23 cellular contexts compared by ENCODE assay signal in the genomic region with DNA sequence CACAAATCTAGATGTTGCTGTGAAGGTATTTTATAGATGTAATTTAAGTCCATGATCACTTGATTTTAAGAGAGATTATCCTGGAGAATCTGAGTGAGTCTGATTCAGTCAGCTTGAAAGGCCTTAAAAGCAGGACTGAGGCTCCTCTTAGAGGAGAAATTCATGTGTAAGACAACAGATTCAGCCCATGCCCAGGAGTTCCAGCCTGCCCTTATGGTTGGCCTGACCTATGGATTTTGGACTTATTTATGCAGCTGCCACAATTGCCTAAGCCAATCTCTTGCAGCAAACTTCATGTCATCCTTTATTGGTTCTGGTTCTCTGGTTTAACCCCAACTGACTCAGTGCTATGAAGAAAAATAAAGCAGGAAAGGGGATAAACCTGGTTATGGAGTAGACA.
"Had no signal": no experiment of that assay in that cellular context is flagged by ENCODE, and none has a peak within 500 bp of the region (broad histone marks: within the 10 kb centered on the region; RNA-seq: fewer than 3 reads in every experiment).

No MANE protein-coding gene starts in this region.

- H3K27me3 ChIP-seq: body of pancreas, heart right ventricle, right lobe of liver, upper lobe of left lung, vagina had no signal

- H3K4me1 ChIP-seq: body of pancreas, right lobe of liver, vagina had no signal

- ATAC-seq: activated naive CD4-positive, alpha-beta T cell treated with anti-CD3 and anti-CD28 coated beads, Interleukin-2, amount 50 U/mL, for 72 hours; activated T-cell treated with anti-CD3 and anti-CD28 coated beads, Interleukin-2, amount 50 U/mL, for 72 hours; body of pancreas; esophagus mucosa; heart right ventricle; stimulated activated memory B cell treated with anti-CD40 and anti-IgM and Interleukin-4, amounts not matched to agents 10 μg/mL and 1 μg/mL and 100 μg/mL, for 72 hours; stimulated activated naive CD8-positive, alpha-beta T cell treated with anti-CD3 and anti-CD28 coated beads, Interleukin-15, amount 100 ng/mL, for 72 hours had no signal

- DNase-seq: activated CD4-positive, alpha-beta T cell treated with anti-CD3 and anti-CD28 coated beads for 4 hours; activated CD4-positive, alpha-beta T cell treated with anti-CD3 and anti-CD28 coated beads, Interleukin-2, amount 50 U/mL, for 4 hours; activated naive CD4-positive, alpha-beta T cell; activated T-cell treated with anti-CD3 and anti-CD28 coated beads for 4 hours; activated T-cell treated with anti-CD3 and anti-CD28 coated beads, Interleukin-2, amount 50 U/mL, for 72 hours; aorta; body of pancreas; foreskin melanocyte; heart right ventricle; left ventricle myocardium inferior; right lobe of liver; stimulated activated CD4-positive, alpha-beta T cell treated with anti-CD3 and anti-CD28 coated beads, Interleukin-1b, Interleukin-23, amount 100 ng/mL, for 48 hours; stimulated activated CD4-positive, alpha-beta T cell treated with anti-CD3 and anti-CD28 coated beads, Interleukin-4, amount 100 ng/mL, for 4 hours; stimulated activated CD8-positive, alpha-beta memory T cell treated with anti-CD3 and anti-CD28 coated beads, Interleukin-4, amount 100 ng/mL, for 48 hours; stimulated activated naive CD8-positive, alpha-beta T cell treated with anti-CD3 and anti-CD28 coated beads, Interleukin-15, amount 100 ng/mL, for 72 hours; upper lobe of left lung had no signal

- H3K36me3 ChIP-seq: heart right ventricle, left ventricle myocardium inferior, right lobe of liver, upper lobe of left lung, vagina had no signal

- H3K9me3 ChIP-seq: body of pancreas, heart right ventricle, left ventricle myocardium inferior, right lobe of liver, upper lobe of left lung, vagina had no signal

- H3K27ac ChIP-seq: body of pancreas, heart right ventricle, left ventricle myocardium inferior, right lobe of liver, upper lobe of left lung, vagina, VCaP had no signal

- H3K4me3 ChIP-seq: body of pancreas, heart right ventricle, left ventricle myocardium inferior, lung, right lobe of liver, skin epidermis, upper lobe of left lung, vagina had no signal
